ENCODE assay signal across 2 cellular contexts in genomic region chrX:103343105-103343504, GRCh38.
A peak's percentile ranks its signal among the peaks of the same experiment; 100 is the strongest.
TF ChIP-seq lines count a peak whose summit lies in the region.

No MANE protein-coding gene starts in this region.

TF ChIP-seq in HEK293T, 16 proteins besides CTCF, POLR2A, EP300 and RAD21:
- TF ChIP-seq FOXM1 (IDR thresholded peaks at IDR 0.05; ENCODE audit: borderline replicate concordance) (no peak), CTBP1 (IDR thresholded peaks at IDR 0.05; ENCODE audit: borderline replicate concordance) (no peak), FOXK2 (IDR thresholded peaks at IDR 0.05) (no peak)

TF ChIP-seq in GM12878, 131 proteins besides CTCF, POLR2A, EP300 and RAD21:
- peak; percentile 49; the same call in 1 of the 2 replicates for TF ChIP-seq SMC3 (IDR thresholded peaks at IDR 0.05; ENCODE audit: borderline replicate concordance, low read length)
- TF ChIP-seq, protein P1, sequence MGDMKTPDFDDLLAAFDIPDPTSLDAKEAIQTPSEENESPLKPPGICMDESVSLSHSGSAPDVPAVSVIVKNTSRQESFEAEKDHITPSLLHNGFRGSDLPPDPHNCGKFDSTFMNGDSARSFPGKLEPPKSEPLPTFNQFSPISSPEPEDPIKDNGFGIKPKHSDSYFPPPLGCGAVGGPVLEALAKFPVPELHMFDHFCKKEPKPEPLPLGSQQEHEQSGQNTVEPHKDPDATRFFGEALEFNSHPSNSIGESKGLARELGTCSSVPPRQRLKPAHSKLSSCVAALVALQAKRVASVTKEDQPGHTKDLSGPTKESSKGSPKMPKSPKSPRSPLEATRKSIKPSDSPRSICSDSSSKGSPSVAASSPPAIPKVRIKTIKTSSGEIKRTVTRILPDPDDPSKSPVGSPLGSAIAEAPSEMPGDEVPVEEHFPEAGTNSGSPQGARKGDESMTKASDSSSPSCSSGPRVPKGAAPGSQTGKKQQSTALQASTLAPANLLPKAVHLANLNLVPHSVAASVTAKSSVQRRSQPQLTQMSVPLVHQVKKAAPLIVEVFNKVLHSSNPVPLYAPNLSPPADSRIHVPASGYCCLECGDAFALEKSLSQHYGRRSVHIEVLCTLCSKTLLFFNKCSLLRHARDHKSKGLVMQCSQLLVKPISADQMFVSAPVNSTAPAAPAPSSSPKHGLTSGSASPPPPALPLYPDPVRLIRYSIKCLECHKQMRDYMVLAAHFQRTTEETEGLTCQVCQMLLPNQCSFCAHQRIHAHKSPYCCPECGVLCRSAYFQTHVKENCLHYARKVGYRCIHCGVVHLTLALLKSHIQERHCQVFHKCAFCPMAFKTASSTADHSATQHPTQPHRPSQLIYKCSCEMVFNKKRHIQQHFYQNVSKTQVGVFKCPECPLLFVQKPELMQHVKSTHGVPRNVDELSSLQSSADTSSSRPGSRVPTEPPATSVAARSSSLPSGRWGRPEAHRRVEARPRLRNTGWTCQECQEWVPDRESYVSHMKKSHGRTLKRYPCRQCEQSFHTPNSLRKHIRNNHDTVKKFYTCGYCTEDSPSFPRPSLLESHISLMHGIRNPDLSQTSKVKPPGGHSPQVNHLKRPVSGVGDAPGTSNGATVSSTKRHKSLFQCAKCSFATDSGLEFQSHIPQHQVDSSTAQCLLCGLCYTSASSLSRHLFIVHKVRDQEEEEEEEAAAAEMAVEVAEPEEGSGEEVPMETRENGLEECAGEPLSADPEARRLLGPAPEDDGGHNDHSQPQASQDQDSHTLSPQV (IDR thresholded peaks at IDR 0.05) = no peak
- no peak for TF ChIP-seq IRF4 (IDR thresholded peaks at IDR 0.05; ENCODE audit: low read depth, low read length)
